In the genomic region with DNA sequence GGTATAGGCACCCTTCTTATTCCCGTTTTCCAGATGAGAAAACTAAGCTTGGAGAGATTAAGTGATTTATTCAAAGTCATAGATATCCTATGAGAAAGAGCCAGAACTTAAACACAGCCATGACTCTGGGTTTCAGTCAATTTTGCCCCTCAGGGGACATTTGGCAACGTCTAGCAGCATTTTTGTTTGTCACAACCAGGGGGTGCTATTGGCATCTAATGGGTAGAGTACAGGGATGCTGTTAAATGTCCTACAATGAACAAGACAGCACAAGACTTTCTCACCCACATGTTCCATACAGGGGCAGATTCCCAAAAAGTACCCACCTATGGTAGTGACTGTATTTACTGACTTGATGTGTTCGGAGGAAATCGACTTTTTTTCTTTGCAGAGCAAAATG, we compare ENCODE assay signal across 9 cellular contexts.
DNase-seq lines count a peak whose midpoint lies in the region; ATAC-seq, FAIRE-seq and TF ChIP-seq lines count a peak whose summit lies in the region.
"Had no signal": no experiment of that assay in that cellular context is flagged by ENCODE, and none has a peak within 500 bp of the region (broad histone marks: within the 10 kb centered on the region; RNA-seq: fewer than 3 reads in every experiment).

No MANE protein-coding gene starts in this region.

- peak; percentile 54 for TF ChIP-seq CTCF in GM13976 (IDR thresholded peaks at IDR 0.05; ENCODE audit: borderline replicate concordance, control extremely low read depth, extremely low read depth, insufficient read depth, missing control alignments)

- no peak for ATAC-seq in GM21717 (IDR thresholded peaks at IDR 0.05; ENCODE audit: unreplicated experiment)

- FAIRE-seq in GM19239 (lab: Jason Lieb, UNC) = no peak
- FAIRE-seq: islet of Langerhans had no signal

- peak; percentile 81 for DNase-seq in ACHN
- peak; percentile 27 for DNase-seq in GM13976 (ENCODE audit: low spot score)
- peak; percentile 42 for DNase-seq in OCI-M1 (lab: John Stamatoyannopoulos, UW)
- DNase-seq in foreskin melanocyte = peak; percentile 14
- no peak for DNase-seq in NCI-H2227 (lab: John Stamatoyannopoulos, UW; ENCODE audit: unreplicated experiment)
- DNase-seq in GM19239 (ENCODE audit: insufficient read length, low spot score) = no peak
- DNase-seq in stimulated activated naive CD4-positive, alpha-beta T cell treated with Interleukin-2 at 50 U/mL for 16 hours (lab: John Stamatoyannopoulos, UW) = no peak

- in situ Hi-C loops in ACHN (cut with HindIII; ENCODE audit: low pct_ligation_motif_present, low pct_unique_long_range_greater_than_20kb, low sequenced_read_pairs) (no loop called here), GM13976 (cut with MboI; ENCODE audit: low sequenced_read_pairs, unreplicated experiment) (loop anchor here (10.0 kb wide), 1 partner anchor 568 kb away; no protein-coding TSS in a partner anchor)

Comparison
In these comparisons a context has a peak if more than half of its experiments do, and no peak if none do; other contexts are left out.
1. DNase-seq: peak in ACHN (single experiment), GM13976 (single experiment), OCI-M1 (single experiment) and foreskin melanocyte (single experiment); none in NCI-H2227 (single experiment), GM19239 (single experiment) and stimulated activated naive CD4-positive, alpha-beta T cell treated with Interleukin-2 at 50 U/mL for 16 hours (single experiment).